ENCODE assay signal across 1 cellular context in genomic region chr12:56127888-56128668, GRCh38.
TF ChIP-seq lines count a peak whose summit lies in the region.

A gene with protein sequence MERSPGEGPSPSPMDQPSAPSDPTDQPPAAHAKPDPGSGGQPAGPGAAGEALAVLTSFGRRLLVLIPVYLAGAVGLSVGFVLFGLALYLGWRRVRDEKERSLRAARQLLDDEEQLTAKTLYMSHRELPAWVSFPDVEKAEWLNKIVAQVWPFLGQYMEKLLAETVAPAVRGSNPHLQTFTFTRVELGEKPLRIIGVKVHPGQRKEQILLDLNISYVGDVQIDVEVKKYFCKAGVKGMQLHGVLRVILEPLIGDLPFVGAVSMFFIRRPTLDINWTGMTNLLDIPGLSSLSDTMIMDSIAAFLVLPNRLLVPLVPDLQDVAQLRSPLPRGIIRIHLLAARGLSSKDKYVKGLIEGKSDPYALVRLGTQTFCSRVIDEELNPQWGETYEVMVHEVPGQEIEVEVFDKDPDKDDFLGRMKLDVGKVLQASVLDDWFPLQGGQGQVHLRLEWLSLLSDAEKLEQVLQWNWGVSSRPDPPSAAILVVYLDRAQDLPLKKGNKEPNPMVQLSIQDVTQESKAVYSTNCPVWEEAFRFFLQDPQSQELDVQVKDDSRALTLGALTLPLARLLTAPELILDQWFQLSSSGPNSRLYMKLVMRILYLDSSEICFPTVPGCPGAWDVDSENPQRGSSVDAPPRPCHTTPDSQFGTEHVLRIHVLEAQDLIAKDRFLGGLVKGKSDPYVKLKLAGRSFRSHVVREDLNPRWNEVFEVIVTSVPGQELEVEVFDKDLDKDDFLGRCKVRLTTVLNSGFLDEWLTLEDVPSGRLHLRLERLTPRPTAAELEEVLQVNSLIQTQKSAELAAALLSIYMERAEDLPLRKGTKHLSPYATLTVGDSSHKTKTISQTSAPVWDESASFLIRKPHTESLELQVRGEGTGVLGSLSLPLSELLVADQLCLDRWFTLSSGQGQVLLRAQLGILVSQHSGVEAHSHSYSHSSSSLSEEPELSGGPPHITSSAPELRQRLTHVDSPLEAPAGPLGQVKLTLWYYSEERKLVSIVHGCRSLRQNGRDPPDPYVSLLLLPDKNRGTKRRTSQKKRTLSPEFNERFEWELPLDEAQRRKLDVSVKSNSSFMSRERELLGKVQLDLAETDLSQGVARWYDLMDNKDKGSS (plus strand): TSS chr12:56128267. CDS start chr12:56128320, 53 bp downstream.

TF ChIP-seq in HepG2, 621 proteins besides CTCF, POLR2A, EP300 and RAD21 (continued from another document and continues in another):
- TF ChIP-seq ZNF704 (CRISPR knock-in tag; IDR thresholded peaks at IDR 0.05; ENCODE audit: borderline replicate concordance): 0 out of 2 replicates have a peak, but pooled peaks have one; percentile 59
- 0 out of 2 replicates have a peak, but pooled peaks have one; percentile 33 for TF ChIP-seq ZNF569 (CRISPR knock-in tag; IDR thresholded peaks at IDR 0.05; ENCODE audit: borderline replicate concordance)
- TF ChIP-seq ZNF761 (CRISPR knock-in tag; conservative IDR thresholded peaks at IDR 0.05): 0 out of 2 replicates have a peak, but pooled peaks have one; percentile 42
- no peak for TF ChIP-seq ZC3H13 (CRISPR knock-in tag; IDR thresholded peaks at IDR 0.05)
- 0 out of 2 replicates have a peak, but pooled peaks have one; percentile 20 for TF ChIP-seq ZNF878 (CRISPR knock-in tag; IDR thresholded peaks at IDR 0.05)
- TF ChIP-seq CEBPZ (IDR thresholded peaks at IDR 0.05; ENCODE audit: low read length): no peak
- TF ChIP-seq ZSCAN29 (CRISPR knock-in tag; conservative IDR thresholded peaks at IDR 0.05): peak; percentile 78; the same call in 1 of the 2 replicates
- TF ChIP-seq CREB1 (IDR thresholded peaks at IDR 0.05): peak; percentile 99
- peak; percentile 94 for TF ChIP-seq CREB1 (CRISPR knock-in tag; IDR thresholded peaks at IDR 0.05)
- peak; percentile 46 for TF ChIP-seq ZNF883 (CRISPR knock-in tag; IDR thresholded peaks at IDR 0.05; ENCODE audit: not compliant biosample characterization)
- TF ChIP-seq ZFP91 (CRISPR knock-in tag; IDR thresholded peaks at IDR 0.05; ENCODE audit: borderline replicate concordance): peak; percentile 53; the same call in 1 of the 2 replicates
- TF ChIP-seq FOXP1 (IDR thresholded peaks at IDR 0.05): no peak
- TF ChIP-seq FOXP1 (CRISPR knock-in tag; IDR thresholded peaks at IDR 0.05): 0 out of 2 replicates have a peak, but pooled peaks have one; percentile 5
- peak; percentile 57 for TF ChIP-seq SALL1 (CRISPR knock-in tag; IDR thresholded peaks at IDR 0.05)
- peak; percentile 56; the same call in 1 of the 2 replicates for TF ChIP-seq GABPB1 (CRISPR knock-in tag; IDR thresholded peaks at IDR 0.05)
- TF ChIP-seq CCDC6 (CRISPR knock-in tag; IDR thresholded peaks at IDR 0.05): no peak
- TF ChIP-seq, protein P1, sequence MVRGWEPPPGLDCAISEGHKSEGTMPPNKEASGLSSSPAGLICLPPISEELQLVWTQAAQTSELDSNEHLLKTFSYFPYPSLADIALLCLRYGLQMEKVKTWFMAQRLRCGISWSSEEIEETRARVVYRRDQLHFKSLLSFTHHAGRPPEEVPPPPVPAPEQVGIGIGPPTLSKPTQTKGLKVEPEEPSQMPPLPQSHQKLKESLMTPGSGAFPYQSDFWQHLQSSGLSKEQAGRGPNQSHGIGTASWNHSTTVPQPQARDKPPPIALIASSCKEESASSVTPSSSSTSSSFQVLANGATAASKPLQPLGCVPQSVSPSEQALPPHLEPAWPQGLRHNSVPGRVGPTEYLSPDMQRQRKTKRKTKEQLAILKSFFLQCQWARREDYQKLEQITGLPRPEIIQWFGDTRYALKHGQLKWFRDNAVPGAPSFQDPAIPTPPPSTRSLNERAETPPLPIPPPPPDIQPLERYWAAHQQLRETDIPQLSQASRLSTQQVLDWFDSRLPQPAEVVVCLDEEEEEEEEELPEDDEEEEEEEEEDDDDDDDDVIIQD (CRISPR knock-in tag; IDR thresholded peaks at IDR 0.05; ENCODE audit: low read depth): no peak
- TF ChIP-seq ARNTL (CRISPR knock-in tag; IDR thresholded peaks at IDR 0.05): peak; percentile 94
- no peak for TF ChIP-seq ZNF121 (CRISPR knock-in tag; IDR thresholded peaks at IDR 0.05)
- TF ChIP-seq, protein P2, sequence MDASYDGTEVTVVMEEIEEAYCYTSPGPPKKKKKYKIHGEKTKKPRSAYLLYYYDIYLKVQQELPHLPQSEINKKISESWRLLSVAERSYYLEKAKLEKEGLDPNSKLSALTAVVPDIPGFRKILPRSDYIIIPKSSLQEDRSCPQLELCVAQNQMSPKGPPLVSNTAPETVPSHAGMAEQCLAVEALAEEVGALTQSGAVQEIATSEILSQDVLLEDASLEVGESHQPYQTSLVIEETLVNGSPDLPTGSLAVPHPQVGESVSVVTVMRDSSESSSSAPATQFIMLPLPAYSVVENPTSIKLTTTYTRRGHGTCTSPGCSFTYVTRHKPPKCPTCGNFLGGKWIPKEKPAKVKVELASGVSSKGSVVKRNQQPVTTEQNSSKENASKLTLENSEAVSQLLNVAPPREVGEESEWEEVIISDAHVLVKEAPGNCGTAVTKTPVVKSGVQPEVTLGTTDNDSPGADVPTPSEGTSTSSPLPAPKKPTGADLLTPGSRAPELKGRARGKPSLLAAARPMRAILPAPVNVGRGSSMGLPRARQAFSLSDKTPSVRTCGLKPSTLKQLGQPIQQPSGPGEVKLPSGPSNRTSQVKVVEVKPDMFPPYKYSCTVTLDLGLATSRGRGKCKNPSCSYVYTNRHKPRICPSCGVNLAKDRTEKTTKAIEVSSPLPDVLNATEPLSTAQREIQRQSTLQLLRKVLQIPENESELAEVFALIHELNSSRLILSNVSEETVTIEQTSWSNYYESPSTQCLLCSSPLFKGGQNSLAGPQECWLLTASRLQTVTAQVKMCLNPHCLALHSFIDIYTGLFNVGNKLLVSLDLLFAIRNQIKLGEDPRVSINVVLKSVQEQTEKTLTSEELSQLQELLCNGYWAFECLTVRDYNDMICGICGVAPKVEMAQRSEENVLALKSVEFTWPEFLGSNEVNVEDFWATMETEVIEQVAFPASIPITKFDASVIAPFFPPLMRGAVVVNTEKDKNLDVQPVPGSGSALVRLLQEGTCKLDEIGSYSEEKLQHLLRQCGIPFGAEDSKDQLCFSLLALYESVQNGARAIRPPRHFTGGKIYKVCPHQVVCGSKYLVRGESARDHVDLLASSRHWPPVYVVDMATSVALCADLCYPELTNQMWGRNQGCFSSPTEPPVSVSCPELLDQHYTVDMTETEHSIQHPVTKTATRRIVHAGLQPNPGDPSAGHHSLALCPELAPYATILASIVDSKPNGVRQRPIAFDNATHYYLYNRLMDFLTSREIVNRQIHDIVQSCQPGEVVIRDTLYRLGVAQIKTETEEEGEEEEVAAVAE (CRISPR knock-in tag; IDR thresholded peaks at IDR 0.05; ENCODE audit: borderline replicate concordance): peak; percentile 11; the same call in 1 of the 2 replicates
- no peak for TF ChIP-seq SMARCE1 (IDR thresholded peaks at IDR 0.05; ENCODE audit: borderline replicate concordance)
- TF ChIP-seq NFATC3 (CRISPR knock-in tag; IDR thresholded peaks at IDR 0.05): 0 out of 2 replicates have a peak, but pooled peaks have one; percentile 45
- no peak for TF ChIP-seq ZNF446 (CRISPR knock-in tag; IDR thresholded peaks at IDR 0.05)
- TF ChIP-seq POLR2AphosphoS2 (IDR thresholded peaks at IDR 0.05; ENCODE audit: low read depth, low read length): 0 out of 2 replicates have a peak, but pooled peaks have one; percentile 64
- TF ChIP-seq ZBTB4 (CRISPR knock-in tag; IDR thresholded peaks at IDR 0.05; ENCODE audit: borderline replicate concordance): peak; percentile 12; the same call in 1 of the 2 replicates
- no peak for TF ChIP-seq ARNT (IDR thresholded peaks at IDR 0.05)
- TF ChIP-seq CHD4 (IDR thresholded peaks at IDR 0.05; ENCODE audit: borderline replicate concordance, low read length): no peak
- TF ChIP-seq TFDP1 (CRISPR knock-in tag; IDR thresholded peaks at IDR 0.05; ENCODE audit: borderline replicate concordance): peak; percentile 73; the same call in 1 of the 2 replicates
- TF ChIP-seq ZNF614 (CRISPR knock-in tag; IDR thresholded peaks at IDR 0.05; ENCODE audit: borderline replicate concordance): 0 out of 2 replicates have a peak, but pooled peaks have one; percentile 38
- peak; percentile 72 for TF ChIP-seq RBFOX2 (IDR thresholded peaks at IDR 0.05; ENCODE audit: low read depth, low read length)
- TF ChIP-seq ISX (CRISPR knock-in tag; conservative IDR thresholded peaks at IDR 0.05): no peak
- 0 out of 2 replicates have a peak, but pooled peaks have one; percentile 41 for TF ChIP-seq MAZ (IDR thresholded peaks at IDR 0.05; ENCODE audit: borderline replicate concordance, low read depth, low read length)
- TF ChIP-seq MAZ (CRISPR knock-in tag; IDR thresholded peaks at IDR 0.05; ENCODE audit: low read depth): 0 out of 2 replicates have a peak, but pooled peaks have one; percentile 43
